In the genomic region with DNA sequence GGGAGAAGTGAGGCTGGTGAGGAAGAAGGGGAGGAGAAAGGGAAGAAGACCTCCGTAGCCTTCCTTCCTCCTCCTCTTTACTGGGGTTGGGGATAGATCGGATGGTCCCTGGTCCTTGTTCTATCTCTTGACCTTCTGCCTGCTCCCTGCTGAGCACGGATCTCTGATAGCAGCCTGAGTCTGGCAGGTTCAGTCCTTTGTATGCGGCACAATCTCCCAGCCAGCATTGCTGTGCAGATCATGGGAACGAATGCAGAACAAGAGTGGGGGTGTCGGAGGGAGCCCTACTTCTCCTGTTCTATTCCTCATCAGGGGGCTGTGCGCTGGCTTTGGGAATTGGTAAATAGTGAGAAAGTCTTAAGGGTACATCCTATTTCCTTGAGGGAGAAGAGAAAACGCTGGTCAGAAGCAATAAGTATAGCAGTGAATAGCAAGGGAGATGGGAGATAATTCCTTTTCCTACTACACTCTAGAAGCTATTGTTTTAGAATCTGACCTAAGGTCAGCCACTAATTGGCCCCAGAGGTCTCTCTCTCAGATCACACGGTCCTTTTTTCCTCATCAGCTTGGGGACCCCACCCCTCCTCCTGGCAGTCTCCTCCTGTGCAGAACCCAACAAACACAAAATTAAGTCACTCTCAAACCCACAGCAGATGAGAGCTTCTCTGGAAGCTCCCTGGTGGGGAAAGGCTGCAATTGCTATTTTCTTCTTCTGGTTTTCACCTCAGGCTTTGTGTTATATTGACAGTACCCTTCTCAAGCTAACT, we compare ENCODE assay signal across 8 cellular contexts. TPM values are rescaled to one million over a fixed set of nuclear protein-coding genes. Genes with fewer than 3 reads are reported as not detected.
DNase-seq lines count a peak whose midpoint lies in the region; ATAC-seq and TF ChIP-seq lines count a peak whose summit lies in the region.

No MANE protein-coding gene starts in this region.

- WGBS in smooth muscle cell (ENCODE audit: low lambda C conversion rate), result 82% methylated on average over 9 of the region's 9 CpGs
- WGBS in stomach, 5 donors, result 35 to 54% (median 48%) methylated on average over 9 of the region's 9 CpGs

- no peak overlapping the region for H2AFZ ChIP-seq in smooth muscle cell (ENCODE audit: low read depth)

- no peaks in the 10 kb centered on the region for H3K79me2 ChIP-seq in smooth muscle cell (ENCODE audit: low read depth)

- ATAC-seq in GM18511 (IDR thresholded peaks at IDR 0.05; ENCODE audit: unreplicated experiment) (peak; percentile 70), HG02623 (IDR thresholded peaks at IDR 0.05; ENCODE audit: unreplicated experiment) (no peak)

- no peak overlapping the region for H3K4me3 ChIP-seq in fibroblast of mammary gland (ENCODE audit: control insufficient read depth, low read depth, low read length)
- no peak overlapping the region for H3K4me3 ChIP-seq in smooth muscle cell
- no peak overlapping the region for H3K4me3 ChIP-seq in stomach

- no peak overlapping the region for H3K9ac ChIP-seq in smooth muscle cell (ENCODE audit: low read depth)

- intact Hi-C loops in stomach (cut with DNase I; ENCODE audit: low total_unique reads), result no loop called here

- H3F3A ChIP-seq in smooth muscle cell (ENCODE audit: low read depth), result no peaks in the 10 kb centered on the region

- H3K9me3 ChIP-seq in smooth muscle cell (replicated peaks; ENCODE audit: low read depth), result no peaks in the 10 kb centered on the region
- no peaks in the 10 kb centered on the region for H3K9me3 ChIP-seq in stomach

- peak; percentile 8 for DNase-seq in NCI-H526 treated with DMSO at 0.1 percent for 48 hours (lab: John Stamatoyannopoulos, UW)
- peak; percentile 44 for DNase-seq in fibroblast of mammary gland (ENCODE audit: low read depth)
- DNase-seq in smooth muscle cell (lab: John Stamatoyannopoulos, UW; ENCODE audit: unreplicated experiment), result no peak
- no peak for DNase-seq in central memory CD4-positive, alpha-beta T cell
- DNase-seq in cerebellar nuclear complex (lab: John Stamatoyannopoulos, UW), result no peak
- no peak for DNase-seq in stomach

- H3K27me3 ChIP-seq in smooth muscle cell (ENCODE audit: low read depth) (no peaks in the 10 kb centered on the region), stomach (no peaks in the 10 kb centered on the region)

- no peak overlapping the region for H3K4me2 ChIP-seq in smooth muscle cell

- H3K27ac ChIP-seq in smooth muscle cell (ENCODE audit: low read depth), result no peak overlapping the region
- H3K27ac ChIP-seq in stomach, result no peak overlapping the region

- TF ChIP-seq EP300 in stomach (IDR thresholded peaks at IDR 0.05), result no peak

- H3K36me3 ChIP-seq in smooth muscle cell (ENCODE audit: low read depth) (no peaks in the 10 kb centered on the region), stomach (no peaks in the 10 kb centered on the region)

- peak; percentile 62 for TF ChIP-seq CTCF in fibroblast of mammary gland (conservative IDR thresholded peaks at IDR 0.05; ENCODE audit: control insufficient read depth, insufficient read depth, low read depth, low read length)
- TF ChIP-seq CTCF in smooth muscle cell (IDR thresholded peaks at IDR 0.05; ENCODE audit: borderline replicate concordance, insufficient read depth, poor library complexity, severe bottlenecking), result peak; percentile 24
- TF ChIP-seq CTCF in stomach (IDR thresholded peaks at IDR 0.05), result peak in 2 of 7 experiments; percentile 24 to 26

- no peak for TF ChIP-seq POLR2A in stomach (IDR thresholded peaks at IDR 0.05)

- H4K20me1 ChIP-seq in smooth muscle cell (ENCODE audit: low read depth), result no peaks in the 10 kb centered on the region

- H3K4me1 ChIP-seq in smooth muscle cell (ENCODE audit: low read depth) (no peaks in the 10 kb centered on the region), stomach (peaks cover 0 to 12% (median 5%) of the 10 kb centered on the region in 4 donors)

RNA-seq across cellular contexts. Expression of a gene that starts 41.0 kb away (rescaled TPM):
- total RNA-seq in smooth muscle cell (0.49 and 2.2 TPM in 2 replicates), stomach (1 to 10 TPM in 3 of 5 donors, under 1 TPM in 2; 0.45 to 4.0 (median 1.7) TPM)
- polyA plus RNA-seq in smooth muscle cell (0.14 TPM in 1 of 2 replicates, not detected in the other), stomach (1 to 10 TPM in 2 of 3 donors, under 1 TPM in 1; 0.38 to 1.6 (median 1.2) TPM)

Comparison
In these comparisons a context has a peak if more than half of its experiments do, and no peak if none do; other contexts are left out.
1. DNase-seq: peak in NCI-H526 treated with DMSO at 0.1 percent for 48 hours (single experiment) and fibroblast of mammary gland (single experiment); none in smooth muscle cell (single experiment), central memory CD4-positive, alpha-beta T cell (single experiment), cerebellar nuclear complex (0 of 2) and stomach (single experiment).